ENCODE assay signal across 8 cellular contexts in genomic region chr4:106238819-106239420, GRCh38.
A peak's percentile ranks its signal among the peaks of the same experiment; 100 is the strongest.
DNase-seq lines count a peak whose midpoint lies in the region; ATAC-seq, FAIRE-seq and TF ChIP-seq lines count a peak whose summit lies in the region.

No MANE protein-coding gene starts in this region.

- H3K27ac Mint-ChIP-seq in neural crest cell (ENCODE audit: unreplicated experiment) = no peak overlapping the region

- peak; percentile 37 for TF ChIP-seq CTCF in D721Med (IDR thresholded peaks at IDR 0.05; ENCODE audit: insufficient read depth, missing control alignments)
- TF ChIP-seq CTCF in neural crest cell (conservative IDR thresholded peaks at IDR 0.05) = peak; percentile 70

- peak; percentile 74 for FAIRE-seq in D721Med (lab: Jason Lieb, UNC)

- DNase-seq in D721Med (ENCODE audit: insufficient read length, low spot score) (no peak), NCI-H82 (lab: John Stamatoyannopoulos, UW) (peak; percentile 54), dermis blood vessel endothelial cell (peak; percentile 55), neural crest cell (ENCODE audit: low read depth, low spot score) (peak; percentile 4), KG1 (lab: John Stamatoyannopoulos, UW) (no peak)
- no peak for DNase-seq in stimulated activated CD4-positive, alpha-beta T cell treated with anti-CD3 and anti-CD28 coated beads, Interleukin-1b, Interleukin-23, amount 100 ng/mL, for 48 hours

- no peaks in the 10 kb centered on the region for H3K4me1 Mint-ChIP-seq in neural crest cell

- H3K9me3 Mint-ChIP-seq in neural crest cell = no peaks in the 10 kb centered on the region

- peaks cover 4% of the 10 kb centered on the region for H3K36me3 Mint-ChIP-seq in neural crest cell (ENCODE audit: low read depth)

- no peaks in the 10 kb centered on the region for H3K27me3 Mint-ChIP-seq in neural crest cell (ENCODE audit: low read depth)

- H3K4me3 Mint-ChIP-seq in neural crest cell = no peak overlapping the region

- ATAC-seq in GM18868 (IDR thresholded peaks at IDR 0.05; ENCODE audit: unreplicated experiment) = peak; percentile 98
- ATAC-seq in HG02970 (IDR thresholded peaks at IDR 0.05; ENCODE audit: low FRiP score, unreplicated experiment) = peak; percentile 71

Comparison
In these comparisons a context has a peak if more than half of its experiments do, and no peak if none do; other contexts are left out.
1. DNase-seq: peak in NCI-H82 (single experiment), dermis blood vessel endothelial cell (single experiment) and neural crest cell (single experiment); none in D721Med (single experiment), KG1 (single experiment) and stimulated activated CD4-positive, alpha-beta T cell treated with anti-CD3 and anti-CD28 coated beads, Interleukin-1b, Interleukin-23, amount 100 ng/mL, for 48 hours (single experiment).